Comparison of ENCODE assay signal across 1 cellular context in the genomic region with DNA sequence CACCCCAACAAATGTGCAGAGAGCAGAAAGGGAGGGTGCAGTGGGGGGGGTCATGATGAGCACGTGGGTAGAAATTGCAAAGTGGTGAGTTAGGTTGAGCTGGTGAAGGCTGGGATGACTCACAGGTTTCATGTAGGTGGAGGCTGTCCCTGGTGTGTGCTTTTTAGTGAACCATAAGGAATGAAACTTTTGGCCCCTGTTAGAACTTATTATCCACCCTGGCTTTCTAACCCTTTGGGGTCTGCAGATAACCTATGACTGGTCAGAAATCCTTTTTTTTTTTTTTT.
TF ChIP-seq lines count a peak whose summit lies in the region.

No MANE protein-coding gene starts in this region.

TF ChIP-seq in HCT116, 20 proteins besides CTCF, POLR2A, EP300 and RAD21 (continued from another document):
- no peak for TF ChIP-seq CEBPB (IDR thresholded peaks at IDR 0.05; ENCODE audit: low read depth)
- TF ChIP-seq EZH2phosphoT487 (IDR thresholded peaks at IDR 0.05; ENCODE audit: borderline replicate concordance): no peak
- TF ChIP-seq TCF7L2 (IDR thresholded peaks at IDR 0.05; ENCODE audit: borderline replicate concordance, extremely low read depth, insufficient read depth, insufficient read length): no peak
- TF ChIP-seq SP1 (IDR thresholded peaks at IDR 0.05; ENCODE audit: low read depth): no peak
- no peak for TF ChIP-seq ZNF274 (IDR thresholded peaks at IDR 0.05; ENCODE audit: low read depth, low read length)
- no peak for TF ChIP-seq FOSL1 (IDR thresholded peaks at IDR 0.05; ENCODE audit: low read depth)
- TF ChIP-seq YY1 (IDR thresholded peaks at IDR 0.05; ENCODE audit: extremely low read depth, insufficient replicate concordance, low read depth, low read length): no peak
- no peak for TF ChIP-seq JUND (IDR thresholded peaks at IDR 0.05)
- TF ChIP-seq ELF1 (IDR thresholded peaks at IDR 0.05; ENCODE audit: borderline replicate concordance, low read depth): no peak
- no peak for TF ChIP-seq CBX3 (IDR thresholded peaks at IDR 0.05; ENCODE audit: low read depth)
